8 cellular contexts compared by ENCODE assay signal in genomic region chr1:52402860-52403240, GRCh38. TPM values are rescaled to one million over a fixed set of nuclear protein-coding genes. Genes with fewer than 3 reads are reported as not detected.
DNase-seq lines count a peak whose midpoint lies in the region; TF ChIP-seq lines count a peak whose summit lies in the region.
"Had no signal": no experiment of that assay in that cellular context is flagged by ENCODE, and none has a peak within 500 bp of the region (broad histone marks: within the 10 kb centered on the region; RNA-seq: fewer than 3 reads in every experiment).

No MANE protein-coding gene starts in this region.

- H3K9ac ChIP-seq in duodenal mucosa (ENCODE audit: low read depth in 1 of 2, low read length in 2 of 2) (no peak overlapping the region), neural progenitor cell (peak overlapping the region; percentile 92)

- peaks cover 11% of the 10 kb centered on the region for H3F3A ChIP-seq in neural progenitor cell (ENCODE audit: low read depth)

- H3K27ac Mint-ChIP-seq in neural progenitor cell = no peak overlapping the region

- no peak overlapping the region for H2AFZ ChIP-seq in neural progenitor cell (replicated peaks)

- peaks cover 27% of the 10 kb centered on the region for H3K36me3 Mint-ChIP-seq in neural progenitor cell

- no peak for DNase-seq in NB4 (ENCODE audit: low read depth)
- no peak for DNase-seq in neural progenitor cell (ENCODE audit: low spot score)
- no peak for DNase-seq in A172 (ENCODE audit: low spot score)
- DNase-seq in GM19240 (ENCODE audit: insufficient read length, low spot score) = no peak
- no peak for DNase-seq in NOMO-1 (lab: John Stamatoyannopoulos, UW; ENCODE audit: unreplicated experiment in 2 of 2)
- DNase-seq: activated CD4-positive, alpha-beta T cell treated with anti-CD3 and anti-CD28 coated beads, Interleukin-2, amount 50 U/mL, for 48 hours had no signal

- TF ChIP-seq CTCF in GM12875 (IDR thresholded peaks at IDR 0.05; ENCODE audit: borderline replicate concordance, insufficient read depth, low read depth, low read length) (no peak), NB4 (IDR thresholded peaks at IDR 0.05; ENCODE audit: low read depth, low read length) (no peak), neural progenitor cell (IDR thresholded peaks at IDR 0.05) (no peak)

- H3K4me1 ChIP-seq in duodenal mucosa (ENCODE audit: control insufficient read depth in 1 of 2, insufficient read depth in 2 of 2, low read length in 2 of 2) = peaks cover 19 to 21% of the 10 kb centered on the region in 2 donors
- H3K4me1 ChIP-seq in neural progenitor cell = peaks cover 23% of the 10 kb centered on the region

- no peaks in the 10 kb centered on the region for H3K9me3 Mint-ChIP-seq in neural progenitor cell

- H3K4me3 Mint-ChIP-seq in neural progenitor cell = peak overlapping the region; percentile 100

- H3K4me1 Mint-ChIP-seq in neural progenitor cell = peaks cover 30% of the 10 kb centered on the region

- peaks cover 13% of the 10 kb centered on the region for H4K20me1 ChIP-seq in neural progenitor cell (ENCODE audit: low read depth)

- H3K27me3 Mint-ChIP-seq in neural progenitor cell (ENCODE audit: insufficient read depth, low read depth) = peaks cover 2% of the 10 kb centered on the region

- H3K4me3 ChIP-seq in GM12875 (ENCODE audit: low read depth, low read length) (peak overlapping the region; percentile 16), NB4 (ENCODE audit: low read depth, low read length) (peak overlapping the region; percentile 90), duodenal mucosa (ENCODE audit: low read depth in 1 of 2, low read length in 2 of 2) (peak overlapping the region; percentile 93 to 98), neural progenitor cell (peak overlapping the region; percentile 84)

- H3K4me2 ChIP-seq in neural progenitor cell = peak overlapping the region; percentile 93

- H3K27me3 ChIP-seq in duodenal mucosa (ENCODE audit: control insufficient read depth in 1 of 2, insufficient read depth in 2 of 2, low read length in 2 of 2) = no peaks in the 10 kb centered on the region
- H3K27me3 ChIP-seq in neural progenitor cell = no peaks in the 10 kb centered on the region

- H3K79me2 ChIP-seq in neural progenitor cell (ENCODE audit: low read depth) = peaks cover 96% of the 10 kb centered on the region

- H3K27ac ChIP-seq in duodenal mucosa (ENCODE audit: low read depth, low read length) (no peak overlapping the region), neural progenitor cell (no peak overlapping the region)

- H3K36me3 ChIP-seq in duodenal mucosa (ENCODE audit: control insufficient read depth in 1 of 2, insufficient read depth in 2 of 2, low read length in 2 of 2) = peaks cover 0 to 11% of the 10 kb centered on the region in 2 donors
- H3K36me3 ChIP-seq in neural progenitor cell = peaks cover 12% of the 10 kb centered on the region

- TF ChIP-seq POLR2A in NB4 (IDR thresholded peaks at IDR 0.05; ENCODE audit: extremely low read depth, insufficient read length) = no peak

- H3K9me3 ChIP-seq in duodenal mucosa (ENCODE audit: control insufficient read depth in 1 of 2, low read length in 2 of 2) (no peaks in the 10 kb centered on the region), neural progenitor cell (ENCODE audit: low read depth) (no peaks in the 10 kb centered on the region)

RNA-seq across cellular contexts. Expression of gene ORC1, which starts 1.4 kb away (rescaled TPM):
- 42.4 and 47.4 TPM in 2 replicates for total RNA-seq in neural progenitor cell (ENCODE audit: low replicate concordance)
- 21.1 and 24.3 TPM in 2 replicates for total RNA-seq in A172 (2014; rRNA removed; shearing (Covaris generic))

RNA-seq across cellular contexts. Expression of gene PRPF38A, which starts 1.6 kb away (rescaled TPM):
- 37.4 and 45.9 TPM in 2 replicates for total RNA-seq in neural progenitor cell (ENCODE audit: low replicate concordance)
- total RNA-seq in A172 (2014; rRNA removed; shearing (Covaris generic)) = 10.1 and 10.2 TPM in 2 replicates

RNA-seq across cellular contexts. Expression of gene CC2D1B, which starts 36.8 kb away (rescaled TPM):
- 9.4 and 15.9 TPM in 2 replicates for total RNA-seq in neural progenitor cell (ENCODE audit: low replicate concordance)
- total RNA-seq in A172 (2014; rRNA removed; shearing (Covaris generic)) = 44.3 and 48.9 TPM in 2 replicates

Comparison
In these comparisons a context has a peak if more than half of its experiments do, and no peak if none do; other contexts are left out.
1. H3K4me3 ChIP-seq: peak in every context shown above with its lines; median percentile 96 in duodenal mucosa; 90 in NB4; 84 in neural progenitor cell; 16 in GM12875.